ENCODE assay signal across 9 cellular contexts in the genomic region with DNA sequence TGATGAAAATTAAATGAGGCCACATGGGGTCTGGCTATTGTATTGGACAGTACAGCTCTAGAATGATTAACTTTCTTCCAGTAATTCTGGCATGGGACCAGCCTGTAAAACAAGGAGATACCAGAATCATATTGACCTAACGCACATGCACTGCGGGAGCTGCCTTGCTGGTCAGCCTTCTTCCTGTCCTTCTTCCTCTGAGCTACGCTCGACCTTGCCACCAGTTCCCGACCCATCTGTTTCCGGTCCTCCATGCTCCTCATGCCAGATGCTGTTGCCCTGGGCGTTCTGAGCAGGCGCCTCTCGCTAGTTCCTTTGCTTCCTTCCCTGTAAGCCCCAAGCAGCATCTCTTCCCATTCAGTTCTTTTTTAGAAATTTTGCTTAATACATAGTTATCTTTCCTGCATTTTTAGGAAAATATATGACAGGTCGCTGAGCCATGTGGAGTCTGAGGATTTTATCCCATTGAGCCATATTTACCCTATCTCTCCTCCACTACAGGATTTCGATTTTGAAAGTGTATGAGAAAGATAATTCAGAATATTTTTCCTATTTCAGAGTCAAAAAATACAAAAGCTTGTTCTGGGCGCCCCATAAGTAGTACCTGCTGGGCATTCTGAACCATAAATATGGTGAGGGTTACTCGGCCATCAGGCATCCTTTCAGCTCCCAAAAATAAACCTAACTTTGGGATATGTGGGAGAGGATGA. TPM values are rescaled to one million over a fixed set of nuclear protein-coding genes. Genes with fewer than 3 reads are reported as not detected.
DNase-seq lines count a peak whose midpoint lies in the region; ATAC-seq and TF ChIP-seq lines count a peak whose summit lies in the region.
"Had no signal": no experiment of that assay in that cellular context is flagged by ENCODE, and none has a peak within 500 bp of the region (broad histone marks: within the 10 kb centered on the region; RNA-seq: fewer than 3 reads in every experiment).

No MANE protein-coding gene starts in this region.

- no peaks in the 10 kb centered on the region for H3K36me3 ChIP-seq in BE2C

- peak overlapping the region; percentile 15 for H3K4me3 ChIP-seq in BE2C (ENCODE audit: low read depth, low read length)

- H3K9me3 ChIP-seq in BE2C = no peaks in the 10 kb centered on the region

- H3K27ac Mint-ChIP-seq in endothelial cell (ENCODE audit: unreplicated experiment) = no peak overlapping the region
- peak overlapping the region in 5 of 6 donors; percentile 11 to 69 (median 58) for H3K27ac Mint-ChIP-seq in naive B cell

- H3K4me1 ChIP-seq in BE2C = peaks cover 24% of the 10 kb centered on the region

- H3K4me1 Mint-ChIP-seq in endothelial cell (ENCODE audit: unreplicated experiment) = peaks cover 11% of the 10 kb centered on the region
- H3K4me1 Mint-ChIP-seq in naive B cell = peaks cover 16 to 18% (median 16%) of the 10 kb centered on the region in 3 donors

- TF ChIP-seq CTCF in BE2C (IDR thresholded peaks at IDR 0.05; ENCODE audit: low read depth, low read length) (no peak), endothelial cell (IDR thresholded peaks at IDR 0.05; ENCODE audit: unreplicated experiment) (no peak)

- H3K27me3 Mint-ChIP-seq in endothelial cell (ENCODE audit: unreplicated experiment) (peaks cover 3% of the 10 kb centered on the region), naive B cell (peaks cover 0 to 24% (median 5%) of the 10 kb centered on the region in 3 donors)

- H3K9me3 Mint-ChIP-seq in endothelial cell (ENCODE audit: unreplicated experiment) (no peaks in the 10 kb centered on the region), naive B cell (no peaks in the 10 kb centered on the region)

- ATAC-seq in HG03432 (IDR thresholded peaks at IDR 0.05; ENCODE audit: unreplicated experiment) (peak; percentile 13), naive B cell (ENCODE audit: low read depth in 2 of 2) (peak in 1 of 2 donors; percentile 5), HG03439 (IDR thresholded peaks at IDR 0.05; ENCODE audit: unreplicated experiment) (no peak)

- no peak overlapping the region for H3K4me3 Mint-ChIP-seq in endothelial cell (ENCODE audit: unreplicated experiment)
- H3K4me3 Mint-ChIP-seq in naive B cell = peak overlapping the region; percentile 73 to 90 (median 80)

- H3K36me3 Mint-ChIP-seq in endothelial cell (ENCODE audit: low read depth, unreplicated experiment) (no peaks in the 10 kb centered on the region), naive B cell (no peaks in the 10 kb centered on the region)

- DNase-seq in BE2C = peak; percentile 81
- DNase-seq in endothelial cell (ENCODE audit: low spot score) = peak; percentile 26
- no peak for DNase-seq in naive B cell
- no peak for DNase-seq in HPDE6-E6E7 (ENCODE audit: extremely low spot score)
- DNase-seq in NCI-H2029 (lab: John Stamatoyannopoulos, UW) = no peak
- no peak for DNase-seq in HK-2 (ENCODE audit: unreplicated experiment)
- DNase-seq: occipital lobe had no signal

- H3K27me3 ChIP-seq in BE2C = no peaks in the 10 kb centered on the region

RNA-seq across cellular contexts. Expression of a gene that starts 38.6 kb away (rescaled TPM):
- 19.6 TPM for polyA plus RNA-seq in BE2C (2012; ENCODE audit: insufficient read depth, insufficient read length, low read depth)
- total RNA-seq in endothelial cell (ENCODE audit: unreplicated experiment) = 8.8 TPM
- 1 to 10 TPM in 2 of 6 donors, under 1 TPM in 2, not detected in 2; 0.54 to 1.9 (median 1.3) TPM for polyA plus RNA-seq in naive B cell (ENCODE audit: low read depth in 6 of 6)

Comparison
In these comparisons a context has a peak if more than half of its experiments do, and no peak if none do; other contexts are left out.
1. DNase-seq: peak in BE2C (single experiment) and endothelial cell (single experiment); none in naive B cell (single experiment), HPDE6-E6E7 (single experiment), NCI-H2029 (single experiment) and HK-2 (single experiment).